9 cellular contexts compared by ENCODE assay signal in the genomic region with DNA sequence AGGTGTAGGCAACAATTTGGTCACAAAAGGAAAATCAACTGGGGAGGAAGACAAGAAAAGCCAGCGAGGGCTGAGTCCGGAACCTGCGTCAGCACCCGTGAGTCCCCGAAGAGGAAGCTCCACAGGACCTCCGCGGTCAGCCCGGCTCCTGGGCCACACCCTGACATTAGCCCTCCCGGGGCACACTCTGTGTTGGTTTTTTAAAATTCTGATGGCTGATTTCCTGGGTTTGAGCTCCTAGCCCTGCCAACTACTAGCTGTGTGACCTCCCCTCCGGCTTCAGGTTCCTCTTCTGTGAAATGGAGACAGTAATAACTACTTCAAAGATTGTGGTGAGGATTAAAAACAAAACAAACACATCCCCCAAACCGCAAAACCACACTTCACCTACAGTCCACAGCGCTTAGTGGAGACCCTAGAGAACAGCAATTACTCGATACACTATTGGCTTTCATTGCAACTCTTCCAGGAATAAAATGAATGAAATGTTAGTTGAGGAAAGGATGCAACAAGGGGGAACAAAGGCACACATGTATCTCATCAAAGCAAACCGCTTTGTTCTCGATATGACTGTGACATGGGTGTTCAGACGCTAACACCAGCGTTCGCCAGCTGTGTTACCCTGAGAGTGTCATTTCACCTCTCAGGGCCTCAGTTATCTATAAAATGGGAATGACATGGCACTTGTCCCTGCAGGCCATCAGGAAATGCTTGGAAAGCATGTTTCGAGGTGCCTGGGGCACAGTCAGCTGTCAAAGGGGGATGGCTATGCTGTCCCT. TPM values are rescaled to one million over a fixed set of nuclear protein-coding genes. Genes with fewer than 3 reads are reported as not detected.
DNase-seq lines count a peak whose midpoint lies in the region; ATAC-seq and TF ChIP-seq lines count a peak whose summit lies in the region.
"Had no signal": no experiment of that assay in that cellular context is flagged by ENCODE, and none has a peak within 500 bp of the region (broad histone marks: within the 10 kb centered on the region; RNA-seq: fewer than 3 reads in every experiment).

No MANE protein-coding gene starts in this region.

- H3K4me3 Mint-ChIP-seq in CD4-positive, CD25-positive, alpha-beta regulatory T cell = peak overlapping the region; percentile 87 to 98 (median 93)
- peak overlapping the region; percentile 64 to 72 for H3K4me3 Mint-ChIP-seq in stimulated activated naive B cell treated with anti-CD40 and anti-IgM and Interleukin-4, amounts not matched to agents 10 μg/mL and 1 μg/mL and 100 μg/mL, for 72 hours
- no peak overlapping the region for H3K4me3 Mint-ChIP-seq in progenitor cell of endocrine pancreas (ENCODE audit: low read depth)
- no peak overlapping the region for H3K4me3 Mint-ChIP-seq in chondrocyte (ENCODE audit: unreplicated experiment)

- no peaks in the 10 kb centered on the region for H3K9me3 ChIP-seq in CD4-positive, CD25-positive, alpha-beta regulatory T cell (ENCODE audit: control insufficient read depth in 2 of 2, low read length in 2 of 2)

- no peaks in the 10 kb centered on the region for H3K9me3 Mint-ChIP-seq in CD4-positive, CD25-positive, alpha-beta regulatory T cell
- H3K9me3 Mint-ChIP-seq in stimulated activated naive B cell treated with anti-CD40 and anti-IgM and Interleukin-4, amounts not matched to agents 10 μg/mL and 1 μg/mL and 100 μg/mL, for 72 hours = no peaks in the 10 kb centered on the region
- H3K9me3 Mint-ChIP-seq in progenitor cell of endocrine pancreas (ENCODE audit: low read depth) = no peaks in the 10 kb centered on the region
- no peaks in the 10 kb centered on the region for H3K9me3 Mint-ChIP-seq in chondrocyte (ENCODE audit: low read depth)

- peak overlapping the region; percentile 89 for H3K4me3 ChIP-seq in CD4-positive, CD25-positive, alpha-beta regulatory T cell (ENCODE audit: low read depth, low read length)

- peaks cover 10 to 78% (median 36%) of the 10 kb centered on the region in 4 donors for H3K4me1 Mint-ChIP-seq in CD4-positive, CD25-positive, alpha-beta regulatory T cell
- H3K4me1 Mint-ChIP-seq in stimulated activated naive B cell treated with anti-CD40 and anti-IgM and Interleukin-4, amounts not matched to agents 10 μg/mL and 1 μg/mL and 100 μg/mL, for 72 hours = peaks cover 48 to 71% of the 10 kb centered on the region in 2 donors
- H3K4me1 Mint-ChIP-seq in progenitor cell of endocrine pancreas (ENCODE audit: low read depth) = no peaks in the 10 kb centered on the region
- peaks cover 5% of the 10 kb centered on the region for H3K4me1 Mint-ChIP-seq in chondrocyte (ENCODE audit: low read depth)

- no peaks in the 10 kb centered on the region for H3K27me3 Mint-ChIP-seq in CD4-positive, CD25-positive, alpha-beta regulatory T cell
- H3K27me3 Mint-ChIP-seq in stimulated activated naive B cell treated with anti-CD40 and anti-IgM and Interleukin-4, amounts not matched to agents 10 μg/mL and 1 μg/mL and 100 μg/mL, for 72 hours = no peaks in the 10 kb centered on the region
- H3K27me3 Mint-ChIP-seq in progenitor cell of endocrine pancreas (peaks cover 31% of the 10 kb centered on the region), chondrocyte (ENCODE audit: low read depth) (peaks cover 15% of the 10 kb centered on the region)

- ATAC-seq in CD4-positive, CD25-positive, alpha-beta regulatory T cell (ENCODE audit: low read depth in 2 of 2) = peak; percentile 71 to 73
- ATAC-seq in GM19397 (IDR thresholded peaks at IDR 0.05; ENCODE audit: unreplicated experiment) = peak; percentile 48
- peak; percentile 66 for ATAC-seq in HG03442 (IDR thresholded peaks at IDR 0.05; ENCODE audit: unreplicated experiment)
- peak; percentile 56 for ATAC-seq in Right ventricle myocardium superior (ENCODE audit: poor library complexity)
- ATAC-seq in stimulated activated naive B cell treated with anti-CD40 and anti-IgM and Interleukin-4, amounts not matched to agents 10 μg/mL and 1 μg/mL and 100 μg/mL, for 72 hours (replicated peaks) = peak; percentile 82 to 85

- peak; percentile 54 to 93 (median 85) for DNase-seq in CD4-positive, CD25-positive, alpha-beta regulatory T cell
- peak; percentile 44 for DNase-seq in activated CD4-positive, CD25-positive, alpha-beta regulatory T cell treated with anti-CD3 and anti-CD28 coated beads, Interleukin-2, amount 50 U/mL, for 16 hours (ENCODE audit: low read depth, low spot score)
- DNase-seq in Right ventricle myocardium superior (peak; percentile 79), progenitor cell of endocrine pancreas (ENCODE audit: low spot score, unreplicated experiment) (no peak), chondrocyte (ENCODE audit: low spot score) (no peak)
- peak; percentile 79 for DNase-seq in stimulated activated naive B cell treated with anti-CD40 and anti-IgM and Interleukin-4, amounts not matched to agents 10 μg/mL and 1 μg/mL and 100 μg/mL, for 72 hours

- intact Hi-C loops in Right ventricle myocardium superior (cut with DNase I) = no loop called here

- peak overlapping the region; percentile 91 for H3K27ac ChIP-seq in CD4-positive, CD25-positive, alpha-beta regulatory T cell (ENCODE audit: insufficient read depth, low read length, poor library complexity, severe bottlenecking)
- H3K27ac ChIP-seq: parathyroid adenoma had no signal

- peaks cover 7% of the 10 kb centered on the region for H3K36me3 Mint-ChIP-seq in CD4-positive, CD25-positive, alpha-beta regulatory T cell
- H3K36me3 Mint-ChIP-seq in stimulated activated naive B cell treated with anti-CD40 and anti-IgM and Interleukin-4, amounts not matched to agents 10 μg/mL and 1 μg/mL and 100 μg/mL, for 72 hours = peaks cover 4 to 11% of the 10 kb centered on the region in 2 donors
- H3K36me3 Mint-ChIP-seq in progenitor cell of endocrine pancreas (ENCODE audit: insufficient read depth) (no peaks in the 10 kb centered on the region), chondrocyte (ENCODE audit: low read depth) (no peaks in the 10 kb centered on the region)

- TF ChIP-seq CTCF in progenitor cell of endocrine pancreas (IDR thresholded peaks at IDR 0.05; ENCODE audit: unreplicated experiment) (no peak), chondrocyte (IDR thresholded peaks at IDR 0.05) (no peak)

- H3K36me3 ChIP-seq in CD4-positive, CD25-positive, alpha-beta regulatory T cell (ENCODE audit: control insufficient read depth, insufficient read depth, low read length) = peaks cover 20% of the 10 kb centered on the region

- H3K27me3 ChIP-seq in CD4-positive, CD25-positive, alpha-beta regulatory T cell (ENCODE audit: control insufficient read depth, insufficient read depth, low read length) = no peaks in the 10 kb centered on the region

- peak overlapping the region; percentile 96 to 99 (median 97) for H3K27ac Mint-ChIP-seq in CD4-positive, CD25-positive, alpha-beta regulatory T cell
- peak overlapping the region; percentile 87 for H3K27ac Mint-ChIP-seq in stimulated activated naive B cell treated with anti-CD40 and anti-IgM and Interleukin-4, amounts not matched to agents 10 μg/mL and 1 μg/mL and 100 μg/mL, for 72 hours
- no peak overlapping the region for H3K27ac Mint-ChIP-seq in progenitor cell of endocrine pancreas
- H3K27ac Mint-ChIP-seq in chondrocyte (ENCODE audit: unreplicated experiment) = no peak overlapping the region

- H3K4me1 ChIP-seq in CD4-positive, CD25-positive, alpha-beta regulatory T cell (ENCODE audit: control insufficient read depth, insufficient read depth, low read length, poor library complexity, severe bottlenecking) = peaks cover 68% of the 10 kb centered on the region
- H3K4me1 ChIP-seq: parathyroid adenoma had no signal

RNA-seq across cellular contexts. Expression of gene ZBP1, which starts 1.0 kb away (rescaled TPM):
- 67.0 TPM for total RNA-seq in CD4-positive, CD25-positive, alpha-beta regulatory T cell
- polyA plus RNA-seq in CD4-positive, CD25-positive, alpha-beta regulatory T cell = 10 to 100 TPM; 12.4 to 33.1 (median 20.3) TPM
- total RNA-seq in Right ventricle myocardium superior (not detected), progenitor cell of endocrine pancreas (not detected in 2 replicates), chondrocyte (not detected in 3 replicates)

RNA-seq across cellular contexts. Expression of gene PCK1, which starts 58.3 kb away (rescaled TPM):
- not detected for total RNA-seq in CD4-positive, CD25-positive, alpha-beta regulatory T cell
- polyA plus RNA-seq in CD4-positive, CD25-positive, alpha-beta regulatory T cell = not detected
- 2.3 TPM for total RNA-seq in Right ventricle myocardium superior
- not detected in 2 replicates for total RNA-seq in progenitor cell of endocrine pancreas
- not detected in 3 replicates for total RNA-seq in chondrocyte

Comparison
In these comparisons a context has a peak if more than half of its experiments do, and no peak if none do; other contexts are left out.
1. DNase-seq: peak in CD4-positive, CD25-positive, alpha-beta regulatory T cell (3 of 3), activated CD4-positive, CD25-positive, alpha-beta regulatory T cell treated with anti-CD3 and anti-CD28 coated beads, Interleukin-2, amount 50 U/mL, for 16 hours (single experiment), Right ventricle myocardium superior (single experiment) and stimulated activated naive B cell treated with anti-CD40 and anti-IgM and Interleukin-4, amounts not matched to agents 10 μg/mL and 1 μg/mL and 100 μg/mL, for 72 hours (single experiment); none in progenitor cell of endocrine pancreas (single experiment) and chondrocyte (single experiment).
2. H3K27ac Mint-ChIP-seq: peak in CD4-positive, CD25-positive, alpha-beta regulatory T cell (3 of 3) and stimulated activated naive B cell treated with anti-CD40 and anti-IgM and Interleukin-4, amounts not matched to agents 10 μg/mL and 1 μg/mL and 100 μg/mL, for 72 hours (single experiment); none in progenitor cell of endocrine pancreas (single experiment) and chondrocyte (single experiment).
3. H3K4me3 Mint-ChIP-seq: peak in CD4-positive, CD25-positive, alpha-beta regulatory T cell (4 of 4) and stimulated activated naive B cell treated with anti-CD40 and anti-IgM and Interleukin-4, amounts not matched to agents 10 μg/mL and 1 μg/mL and 100 μg/mL, for 72 hours (2 of 2); none in progenitor cell of endocrine pancreas (single experiment) and chondrocyte (single experiment).
4. RNA of gene ZBP1, which starts 1.0 kb away (total RNA-seq): 67.0 TPM in CD4-positive, CD25-positive, alpha-beta regulatory T cell (single experiment); not detected in Right ventricle myocardium superior (single experiment), not detected in progenitor cell of endocrine pancreas and not detected in chondrocyte; every median in the first group is over 10 times any median in the second.
5. Peak in every context shown above with its lines, with median percentiles within 50 percentile points of each other: ATAC-seq.